28 cellular contexts compared by ENCODE assay signal in the genomic region with DNA sequence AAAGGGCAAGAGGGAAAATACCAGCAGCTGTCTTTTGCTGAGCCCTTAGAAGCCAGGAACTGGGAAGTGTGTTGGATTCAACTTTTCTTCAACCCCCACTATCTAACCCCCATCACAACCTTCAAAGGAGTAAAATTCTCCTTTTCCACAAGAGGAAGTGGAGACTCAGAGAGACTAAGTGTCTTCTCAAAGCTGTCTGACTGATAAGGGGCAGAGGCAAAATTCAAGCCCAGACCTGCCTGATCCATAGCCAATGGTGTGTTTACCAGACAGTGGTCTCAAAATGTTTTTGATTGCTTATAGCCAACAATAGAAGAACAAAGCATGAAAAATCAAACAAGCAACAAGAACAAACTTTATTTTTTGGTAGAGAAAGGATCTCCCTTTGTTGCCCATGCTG.
"Had no signal": no experiment of that assay in that cellular context is flagged by ENCODE, and none has a peak within 500 bp of the region (broad histone marks: within the 10 kb centered on the region; RNA-seq: fewer than 3 reads in every experiment).

No MANE protein-coding gene starts in this region.

- H3K27me3 ChIP-seq: gastrocnemius medialis, right atrium auricular region, stomach, thyroid gland, upper lobe of left lung, vagina had no signal

- ATAC-seq: gastrocnemius medialis; left ventricle myocardium superior; stimulated activated naive B cell treated with anti-CD40 and anti-IgM and Interleukin-4, amounts not matched to agents 10 μg/mL and 1 μg/mL and 100 μg/mL, for 72 hours had no signal

- H3K36me3 Mint-ChIP-seq: activated CD4-positive, alpha-beta memory T cell treated with anti-CD3 and anti-CD28 coated beads for 36 hours; mesothelial cell of epicardium; naive B cell; stimulated activated naive B cell treated with anti-CD40 and anti-IgM and Interleukin-4, amounts not matched to agents 10 μg/mL and 1 μg/mL and 100 μg/mL, for 72 hours had no signal

- DNase-seq: activated CD4-positive, alpha-beta memory T cell treated with anti-CD3 and anti-CD28 coated beads for 36 hours; activated CD4-positive, alpha-beta T cell treated with anti-CD3 and anti-CD28 coated beads, Interleukin-2, amount 10 ng/mL, durations not matched to agents 24 days and 14 days; activated CD4-positive, CD25-positive, alpha-beta regulatory T cell treated with anti-CD3 and anti-CD28 coated beads, Interleukin-2, amount 50 U/mL, for 72 hours; activated CD8-positive, alpha-beta memory T cell treated with anti-CD3 and anti-CD28 coated beads, Interleukin-2, amount 50 U/mL, for 48 hours; activated gamma-delta T cell; activated naive CD4-positive, alpha-beta T cell treated with anti-CD3 and anti-CD28 coated beads, Interleukin-2, amount 50 U/mL, for 16 hours; activated T-cell treated with anti-CD3 and anti-CD28 coated beads, Interleukin-2, amount 50 U/mL, for 24 hours; amniotic stem cell; central memory CD4-positive, alpha-beta T cell; endodermal cell; esophagus squamous epithelium; gastrocnemius medialis; glutamatergic neuron; left ventricle myocardium superior; naive B cell; nephron progenitor cell; stimulated activated CD4-positive, alpha-beta T cell treated with anti-CD3 and anti-CD28 coated beads, Interleukin-15, amount 100 ng/mL, for 24 hours; stimulated activated CD4-positive, alpha-beta T cell treated with anti-CD3 and anti-CD28 coated beads, Interleukin-2, amount 100 ng/mL, for 24 hours; stimulated activated naive B cell treated with anti-CD40 and anti-IgM and Interleukin-4, amounts not matched to agents 10 μg/mL and 1 μg/mL and 100 μg/mL, for 72 hours; stomach; thyroid gland; upper lobe of left lung had no signal

- H3K27me3 Mint-ChIP-seq: activated CD4-positive, alpha-beta memory T cell treated with anti-CD3 and anti-CD28 coated beads for 36 hours; activated CD4-positive, alpha-beta T cell treated with anti-CD3 and anti-CD28 coated beads, Interleukin-2, amount 10 ng/mL, durations not matched to agents 24 days and 14 days; activated T-cell treated with anti-CD3 and anti-CD28 coated beads, Interleukin-2, amount 50 U/mL, for 24 hours; dendritic cell treated with granulocyte-macrophage colony-stimulating factor and Interleukin-4, amounts not matched to agents 40 ng/mL and 50 ng/mL, for 4 days; naive B cell; stimulated activated naive B cell treated with anti-CD40 and anti-IgM and Interleukin-4, amounts not matched to agents 10 μg/mL and 1 μg/mL and 100 μg/mL, for 72 hours had no signal

- H3K4me3 Mint-ChIP-seq: activated CD4-positive, alpha-beta memory T cell treated with anti-CD3 and anti-CD28 coated beads for 36 hours; activated CD4-positive, alpha-beta T cell treated with anti-CD3 and anti-CD28 coated beads, Interleukin-2, amount 10 ng/mL, durations not matched to agents 24 days and 14 days; activated T-cell treated with anti-CD3 and anti-CD28 coated beads, Interleukin-2, amount 50 U/mL, for 24 hours; dendritic cell treated with granulocyte-macrophage colony-stimulating factor and Interleukin-4, amounts not matched to agents 40 ng/mL and 50 ng/mL, for 4 days; endodermal cell; mesothelial cell of epicardium; naive B cell; nephron progenitor cell; stimulated activated naive B cell treated with anti-CD40 and anti-IgM and Interleukin-4, amounts not matched to agents 10 μg/mL and 1 μg/mL and 100 μg/mL, for 72 hours had no signal

- H3K27ac ChIP-seq: esophagus squamous epithelium, gastrocnemius medialis, right atrium auricular region, stomach, thyroid gland, upper lobe of left lung, vagina had no signal

- H3K27ac Mint-ChIP-seq: activated CD4-positive, alpha-beta memory T cell treated with anti-CD3 and anti-CD28 coated beads for 36 hours; activated CD4-positive, alpha-beta T cell treated with anti-CD3 and anti-CD28 coated beads, Interleukin-2, amount 10 ng/mL, durations not matched to agents 24 days and 14 days; activated T-cell treated with anti-CD3 and anti-CD28 coated beads, Interleukin-2, amount 50 U/mL, for 24 hours; dendritic cell treated with granulocyte-macrophage colony-stimulating factor and Interleukin-4, amounts not matched to agents 40 ng/mL and 50 ng/mL, for 4 days; endodermal cell; mesothelial cell of epicardium; naive B cell; nephron progenitor cell; stimulated activated naive B cell treated with anti-CD40 and anti-IgM and Interleukin-4, amounts not matched to agents 10 μg/mL and 1 μg/mL and 100 μg/mL, for 72 hours had no signal

- H3K4me1 Mint-ChIP-seq: activated CD4-positive, alpha-beta T cell treated with anti-CD3 and anti-CD28 coated beads, Interleukin-2, amount 10 ng/mL, durations not matched to agents 24 days and 14 days; naive B cell; stimulated activated naive B cell treated with anti-CD40 and anti-IgM and Interleukin-4, amounts not matched to agents 10 μg/mL and 1 μg/mL and 100 μg/mL, for 72 hours had no signal

- H3K9me3 ChIP-seq: gastrocnemius medialis, thyroid gland, upper lobe of left lung, vagina had no signal

- H3K36me3 ChIP-seq: esophagus squamous epithelium, gastrocnemius medialis, right atrium auricular region, stomach, thyroid gland, upper lobe of left lung, vagina had no signal

- H3K4me3 ChIP-seq: esophagus squamous epithelium, gastrocnemius medialis, right atrium auricular region, stomach, thyroid gland, upper lobe of left lung, vagina had no signal

- H3K4me1 ChIP-seq: gastrocnemius medialis, stomach, thyroid gland, upper lobe of left lung, vagina had no signal

- FAIRE-seq: islet of Langerhans, TTC549 had no signal
